25 cellular contexts compared by ENCODE assay signal in the genomic region with DNA sequence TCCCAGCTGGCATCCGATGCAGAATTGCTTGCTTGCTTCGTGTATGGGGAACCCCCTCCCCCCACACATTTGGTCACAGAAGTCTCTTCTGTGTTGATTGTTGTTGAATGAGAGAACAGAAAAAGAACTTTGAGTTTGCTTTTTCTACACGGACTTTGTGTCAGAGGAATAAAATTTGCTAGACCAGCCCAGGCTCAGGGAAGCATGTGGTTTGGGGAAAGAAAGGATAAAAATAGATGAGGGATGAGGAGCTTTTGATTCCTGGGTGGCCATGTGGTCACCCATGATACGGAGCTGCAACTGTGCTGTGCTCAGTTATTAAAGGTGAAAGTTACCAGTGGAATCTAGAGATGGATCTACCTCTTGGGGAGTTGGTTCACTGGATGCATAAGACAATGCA. TPM values are rescaled to one million over a fixed set of nuclear protein-coding genes. Genes with fewer than 3 reads are reported as not detected.
A peak's percentile ranks its signal among the peaks of the same experiment; 100 is the strongest.
DNase-seq lines count a peak whose midpoint lies in the region; ATAC-seq, FAIRE-seq and TF ChIP-seq lines count a peak whose summit lies in the region.
"Had no signal": no experiment of that assay in that cellular context is flagged by ENCODE, and none has a peak within 500 bp of the region (broad histone marks: within the 10 kb centered on the region; RNA-seq: fewer than 3 reads in every experiment).

No MANE protein-coding gene starts in this region.

- H3K79me2 ChIP-seq in H1 (ENCODE audit: control insufficient read depth in 1 of 2, insufficient read depth in 2 of 2, low read length in 2 of 2) (no peaks in the 10 kb centered on the region), mesendoderm (ENCODE audit: control insufficient read depth, insufficient read depth, low read length) (no peaks in the 10 kb centered on the region)

- TF ChIP-seq EP300 in H1 (IDR thresholded peaks at IDR 0.05; ENCODE audit: borderline replicate concordance in 1 of 2, low read depth in 2 of 2, low read length in 2 of 2), result no peak

- peak overlapping the region; percentile 61; the same call in 1 of the 2 replicates for H2BK5ac ChIP-seq in H1 (ENCODE audit: low read depth, low read length)
- H2BK5ac ChIP-seq in mesendoderm (ENCODE audit: low read length), result no peak overlapping the region

- H2AK5ac ChIP-seq in H1 (ENCODE audit: low read depth, low read length) (no peak overlapping the region), mesendoderm (ENCODE audit: low read length) (no peak overlapping the region)

- H3K9ac ChIP-seq in HUES6 (ENCODE audit: low read length) (peak overlapping the region; percentile 64), H1 (replicated peaks in 1 of 4; ENCODE audit: extremely low read depth in 1 of 4, low read depth in 3 of 4, low read length in 3 of 4) (no peak overlapping the region), mesendoderm (ENCODE audit: low read length) (no peak overlapping the region)
- H3K9ac ChIP-seq: SK-N-SH had no signal

- no peaks in the 10 kb centered on the region for H4K20me1 ChIP-seq in H1 (replicated peaks in 1 of 2; ENCODE audit: control insufficient read depth in 1 of 2, insufficient read depth in 2 of 2, low read length in 2 of 2)

- no peak for FAIRE-seq in H1 (lab: Jason Lieb, UNC)
- FAIRE-seq: GM19239, K562 had no signal

- CTCF ChIA-PET in H1 (lab: Charles Lee; ENCODE audit: partially characterized antibody), result interaction anchor here (1.3 to 1.5 kb wide), 2 partner anchors 19 to 21 kb away, joined by 5 read pairs; no protein-coding TSS in a partner anchor

- H3K4me1 ChIP-seq in HUES6 (ENCODE audit: control insufficient read depth, insufficient read depth, low read length), result peaks cover 57% of the 10 kb centered on the region
- peaks cover 0 to 11% (median 2%) of the 10 kb centered on the region in 4 experiments; a peak in 5 of 7 replicates for H3K4me1 ChIP-seq in H1 (replicated peaks in 1 of 4; ENCODE audit: control insufficient read depth in 3 of 4, insufficient read depth in 4 of 4, low read length in 3 of 4)
- H3K4me1 ChIP-seq in mesendoderm (ENCODE audit: control insufficient read depth, low read depth, low read length), result no peaks in the 10 kb centered on the region

- WGBS in H1 (ENCODE audit: extremely low coverage in 1 of 2, insufficient coverage in 1 of 2, insufficient read length in 1 of 2, insufficient replicate concordance in 2 of 2, low coverage in 1 of 2, low lambda C conversion rate in 2 of 2, missing lambda C conversion rate in 1 of 2), 2 experiments, result 59% methylated on average over 2 of the region's 4 CpGs; no CpG with 5 or more reads in 1 of the 2 experiments
- no CpG with 5 or more reads among the region's 4 CpGs for WGBS in mesendoderm (ENCODE audit: extremely low coverage, insufficient coverage, low lambda C conversion rate)

- H3K36me3 ChIP-seq in HUES6 (ENCODE audit: control insufficient read depth, insufficient read depth, low read length) (no peaks in the 10 kb centered on the region), H1 (ENCODE audit: control insufficient read depth in 2 of 4, insufficient read depth in 4 of 4, low read length in 3 of 4) (no peaks in the 10 kb centered on the region), mesendoderm (ENCODE audit: control insufficient read depth, insufficient read depth, low read length) (no peaks in the 10 kb centered on the region)

- H3K23ac ChIP-seq in H1 (ENCODE audit: insufficient read length) (no peak overlapping the region), mesendoderm (ENCODE audit: low read length) (no peak overlapping the region)

- no peak overlapping the region for H3K14ac ChIP-seq in H1 (ENCODE audit: insufficient read length)

- peak overlapping the region; percentile 32 for H3K18ac ChIP-seq in H1 (ENCODE audit: extremely low read depth, low read length)
- H3K18ac ChIP-seq in mesendoderm (ENCODE audit: low read length), result peak overlapping the region; percentile 75

- H2BK12ac ChIP-seq in H1 (ENCODE audit: low read depth, low read length), result 0 out of 2 replicates have a peak overlapping the region, but pooled peaks have one; percentile 9

- no peak for ATAC-seq in HG03521 (IDR thresholded peaks at IDR 0.05; ENCODE audit: unreplicated experiment)
- ATAC-seq: HCT116, K562, T-cell had no signal

- H2BK15ac ChIP-seq in H1 (ENCODE audit: low read length) (no peak overlapping the region), mesendoderm (replicated peaks; ENCODE audit: low read depth) (no peak overlapping the region)

- no peaks in the 10 kb centered on the region; the same call in 1 of the 2 replicates for H3K27me3 ChIP-seq in HUES6 (ENCODE audit: control insufficient read depth, insufficient read depth, low read length)
- H3K27me3 ChIP-seq in H1 (replicated peaks in 1 of 4; ENCODE audit: control insufficient read depth in 3 of 4, extremely low read depth in 1 of 4, insufficient read depth in 3 of 4, low read length in 3 of 4), result no peaks in the 10 kb centered on the region
- no peaks in the 10 kb centered on the region for H3K27me3 ChIP-seq in mesendoderm (ENCODE audit: insufficient read depth, low read length, poor library complexity)

- H3K23me2 ChIP-seq in H1 (ENCODE audit: low read depth, low read length), result no peaks in the 10 kb centered on the region

- H3K79me1 ChIP-seq in H1 (ENCODE audit: low read depth, low read length), result no peaks in the 10 kb centered on the region
- H3K79me1 ChIP-seq in mesendoderm (ENCODE audit: low read length), result no peaks in the 10 kb centered on the region

- H3K9me3 ChIP-seq in HUES6 (ENCODE audit: control insufficient read depth, insufficient read depth, low read depth, low read length), result no peaks in the 10 kb centered on the region
- H3K9me3 ChIP-seq in H1 (ENCODE audit: insufficient read depth in 2 of 2, low read depth in 1 of 2, low read length in 1 of 2), result no peaks in the 10 kb centered on the region
- H3K9me3 ChIP-seq: SK-N-SH had no signal

- H4K91ac ChIP-seq in H1 (replicated peaks; ENCODE audit: insufficient read length, low read length), result peak overlapping the region; percentile 74

- TF ChIP-seq POLR2A in H1 (IDR thresholded peaks at IDR 0.05; ENCODE audit: control extremely low read depth in 1 of 2, low read depth in 2 of 2, low read length in 2 of 2), result no peak

- peak overlapping the region; percentile 48 for H3K4me3 ChIP-seq in HUES6 (ENCODE audit: low read depth, low read length)
- peak overlapping the region in 1 of 4 experiments; percentile 34; a peak in 1 of 8 replicates for H3K4me3 ChIP-seq in H1 (ENCODE audit: extremely low read depth in 1 of 4, insufficient read depth in 2 of 4, low read depth in 3 of 4, low read length in 4 of 4)
- H3K4me3 ChIP-seq in mesendoderm (ENCODE audit: low read length), result no peak overlapping the region
- H3K4me3 ChIP-seq: K562 had no signal

- H2BK20ac ChIP-seq in H1 (ENCODE audit: low read length), result 0 out of 2 replicates have a peak overlapping the region, but pooled peaks have one; percentile 86

- TF ChIP-seq RAD21 in H1 (IDR thresholded peaks at IDR 0.05 in 1 of 2, conservative IDR thresholded peaks at IDR 0.05 in 1 of 2; ENCODE audit: low read depth in 2 of 2, low read length in 2 of 2), result no peak

- H2AFZ ChIP-seq in H1 (ENCODE audit: low read length), result 0 out of 2 replicates have a peak overlapping the region, but pooled peaks have one; percentile 13

- no peak overlapping the region for H4K8ac ChIP-seq in H1 (ENCODE audit: extremely low read depth, insufficient read depth, low read length)
- no peak overlapping the region for H4K8ac ChIP-seq in mesendoderm (ENCODE audit: low read depth, low read length)

- H3K56ac ChIP-seq in H1 (replicated peaks; ENCODE audit: insufficient read length, low read depth, low read length) (no peak overlapping the region), mesendoderm (ENCODE audit: low read length) (peak overlapping the region; percentile 56)

- H4K5ac ChIP-seq in H1 (ENCODE audit: insufficient read length, low read depth, low read length), result no peak overlapping the region
- no peak overlapping the region for H4K5ac ChIP-seq in mesendoderm (ENCODE audit: low read length)

- no peak for TF ChIP-seq CTCF in H1 (IDR thresholded peaks at IDR 0.05; ENCODE audit: control extremely low read depth in 1 of 3, insufficient read depth in 1 of 3, low read depth in 1 of 3, low read length in 3 of 3)

- DNase-seq in EH (ENCODE audit: low read depth), result peak; percentile 9
- DNase-seq in H1 (ENCODE audit: low read depth in 1 of 2, low spot score in 2 of 2), result no peak
- no peak for DNase-seq in mesendoderm
- no peak for DNase-seq in activated CD8-positive, alpha-beta memory T cell treated with anti-CD3 and anti-CD28 coated beads for 24 hours
- no peak for DNase-seq in A172 (ENCODE audit: low spot score)
- no peak for DNase-seq in NCI-H1048 (lab: John Stamatoyannopoulos, UW)
- DNase-seq: 8988T; GF-D8; NCI-H1105 treated with DMSO at 0.1 percent for 48 hours; NCI-H2029 treated with DMSO at 0.1 percent for 48 hours; NCI-H345; NCI-H524; NCI-H774; NK-92 treated with Interleukin-12 subunit alpha and Interleukin-12 subunit beta, amount 100 ng/mL, for 24 hours; SHP77 treated with DMSO at 0.1 percent for 48 hours; SK-N-SH; T-cell had no signal

- H3K27ac ChIP-seq in HUES6 (ENCODE audit: low read depth, low read length) (peak overlapping the region; percentile 96), H1 (ENCODE audit: low read depth, low read length) (no peak overlapping the region), mesendoderm (ENCODE audit: low read depth, low read length) (no peak overlapping the region)
- H3K27ac ChIP-seq: C4-2B, RWPE1 had no signal

- H2BK120ac ChIP-seq in H1 (replicated peaks; ENCODE audit: low read depth, low read length) (peak overlapping the region; percentile 54), mesendoderm (ENCODE audit: low read depth, low read length) (no peak overlapping the region)

- H3K4me2 ChIP-seq in H1 (ENCODE audit: insufficient read depth in 1 of 2, low read depth in 2 of 2, low read length in 2 of 2) (peak overlapping the region in 1 of 2 experiments; percentile 76; a peak in 2 of 4 replicates), mesendoderm (ENCODE audit: low read length) (no peak overlapping the region)
- H3K4me2 ChIP-seq: SK-N-SH had no signal

- POLR2A ChIA-PET in H1 (lab: Charles Lee; ENCODE audit: partially characterized antibody), result no interaction called here

- H3K4ac ChIP-seq in H1 (replicated peaks; ENCODE audit: insufficient read length, low read depth, low read length) (peak overlapping the region; percentile 69), mesendoderm (ENCODE audit: low read depth, low read length) (no peak overlapping the region)

RNA-seq across cellular contexts. Expression of gene ESX1, which starts 34.2 kb away (rescaled TPM):
- not detected in 2 replicates for total RNA-seq in H1 (2021; fragmentation: NEBNext Ultra II Directional; extraction: Animal tissue kit (Norgen Biotek cat#: 25700))
- polyA plus RNA-seq in H1 (2011; rRNA removed), result not detected in 2 replicates
- polyA plus RNA-seq in H1 (2011; cell fraction: cytosol; rRNA removed), result not detected
- not detected for polyA plus RNA-seq in H1 (2011; cell fraction: nucleus; rRNA removed)
- polyA plus RNA-seq in H1 (2012, experiment 1 of 2), result not detected in 4 replicates
- polyA plus RNA-seq in H1 (2012, experiment 2 of 2), result not detected
- not detected for polyA plus RNA-seq in H1 (2013, experiment 1 of 2)
- polyA plus RNA-seq in H1 (2013, experiment 2 of 2), result not detected
- not detected in 2 replicates for polyA minus RNA-seq in H1 (2011; rRNA and poly(A)+ RNA removed)
- not detected for polyA minus RNA-seq in H1 (2011; cell fraction: cytosol; rRNA and poly(A)+ RNA removed)
- polyA minus RNA-seq in H1 (2011; cell fraction: nucleus; rRNA and poly(A)+ RNA removed), result not detected
- not detected for polyA plus RNA-seq in mesendoderm (2013, experiment 1 of 2)
- polyA plus RNA-seq in mesendoderm (2013, experiment 2 of 2), result 0.06 TPM
- total RNA-seq in A172 (2014; rRNA removed; shearing (Covaris generic)), result not detected in 2 replicates
- total RNA-seq: K562, T-cell had no signal
- polyA plus RNA-seq: AG04450, K562, SK-N-SH had no signal
